In the genomic region with DNA sequence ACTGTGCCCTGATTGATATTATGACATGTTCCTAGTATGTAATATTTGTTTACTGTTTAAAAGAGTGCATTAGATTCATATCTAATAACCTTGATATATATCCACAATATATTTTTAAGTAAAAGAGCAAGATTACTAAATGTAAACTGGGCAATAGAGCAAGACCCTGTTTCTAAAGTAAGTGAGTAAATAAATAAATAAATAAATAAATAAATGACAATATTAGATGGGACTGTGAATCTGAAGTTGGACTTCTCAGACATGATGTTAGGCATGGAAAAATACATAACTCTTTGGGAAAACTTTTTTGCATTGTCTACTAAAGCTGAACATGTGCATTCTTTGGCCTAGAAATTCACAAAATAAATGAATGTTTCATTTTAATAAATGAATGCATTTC, we compare ENCODE assay signal across 8 cellular contexts.
"Had no signal": no experiment of that assay in that cellular context is flagged by ENCODE, and none has a peak within 500 bp of the region (broad histone marks: within the 10 kb centered on the region; RNA-seq: fewer than 3 reads in every experiment).

No MANE protein-coding gene starts in this region.

- H3K4me1 Mint-ChIP-seq: IgD-negative memory B cell had no signal

- ATAC-seq: HepG2, K562 had no signal

- DNase-seq: IMR-90, KBM-7, KG1 had no signal

- H3K27ac Mint-ChIP-seq: IgD-negative memory B cell had no signal

- H3K27me3 Mint-ChIP-seq: IgD-negative memory B cell had no signal

- H3K4me3 ChIP-seq: K562 had no signal

- FAIRE-seq: HepG2, HTR-8/SVneo, K562 had no signal

- H3K36me3 Mint-ChIP-seq: IgD-negative memory B cell had no signal

- H3K27ac ChIP-seq: HL-60 had no signal

- H3K4me3 Mint-ChIP-seq: IgD-negative memory B cell had no signal
